ENCODE assay signal across 17 cellular contexts in the genomic region with DNA sequence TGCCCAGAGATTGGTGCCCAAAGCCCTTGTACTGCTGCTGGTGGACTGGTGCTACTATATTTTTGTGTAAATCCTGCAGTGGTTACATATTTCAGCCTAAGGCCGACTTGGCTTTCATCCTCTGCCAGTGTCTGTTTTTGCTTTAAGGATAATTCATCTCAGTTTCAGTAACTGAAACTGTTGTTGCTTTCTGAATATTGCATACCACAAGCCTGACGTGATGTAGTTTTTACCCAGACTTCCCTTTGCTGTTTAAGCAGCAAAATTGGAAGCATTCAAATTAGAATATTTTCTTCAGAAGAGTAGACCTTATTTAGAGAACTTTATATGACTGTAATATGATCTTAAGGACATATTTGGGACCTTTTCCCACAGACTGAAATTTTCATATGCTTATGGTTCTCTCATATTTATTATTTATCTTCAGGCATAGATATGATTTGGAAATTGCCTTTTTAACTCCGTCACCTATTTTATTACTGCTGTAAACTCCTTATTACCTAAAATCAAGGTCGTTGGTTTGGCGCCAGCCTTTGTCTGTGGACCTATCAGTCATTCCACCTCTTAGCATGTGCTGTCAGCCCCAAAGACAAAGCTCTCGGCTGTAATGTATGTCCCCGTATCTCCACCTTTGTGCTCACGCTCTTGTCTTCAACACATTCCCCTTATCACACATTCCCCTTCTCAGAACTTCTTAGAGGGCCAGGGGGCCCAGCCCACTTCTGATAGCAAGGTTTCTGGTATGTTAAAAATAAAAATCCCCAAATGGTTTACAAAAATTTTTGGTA.
A peak's percentile ranks its signal among the peaks of the same experiment; 100 is the strongest.
DNase-seq lines count a peak whose midpoint lies in the region; TF ChIP-seq lines count a peak whose summit lies in the region.
"Had no signal": no experiment of that assay in that cellular context is flagged by ENCODE, and none has a peak within 500 bp of the region (broad histone marks: within the 10 kb centered on the region; RNA-seq: fewer than 3 reads in every experiment).

No MANE protein-coding gene starts in this region.

- no peak overlapping the region for H3K4me3 Mint-ChIP-seq in CD4-positive, alpha-beta memory T cell
- H3K4me3 Mint-ChIP-seq: activated naive CD8-positive, alpha-beta T cell treated with anti-CD3 and anti-CD28 coated beads, Interleukin-2, amount 50 U/mL, for 24 hours; activated T-cell treated with anti-CD3 and anti-CD28 coated beads, Interleukin-2, amount 50 U/mL, for 4 hours; naive B cell had no signal

- no peak overlapping the region for H3K27ac ChIP-seq in osteoblast (ENCODE audit: low read depth, low read length)
- H3K27ac ChIP-seq in CD4-positive, alpha-beta memory T cell (ENCODE audit: low read depth, low read length), result no peak overlapping the region
- H3K27ac ChIP-seq: uterus had no signal

- H3K4me1 ChIP-seq in adipocyte (ENCODE audit: control insufficient read depth, insufficient read depth, low read length) (peaks cover 10% of the 10 kb centered on the region), osteoblast (ENCODE audit: insufficient read depth, low read length) (no peaks in the 10 kb centered on the region)
- H3K4me1 ChIP-seq in CD4-positive, alpha-beta memory T cell (ENCODE audit: insufficient read depth, low read length), result no peaks in the 10 kb centered on the region
- H3K4me1 ChIP-seq: spleen, uterus had no signal

- intact Hi-C loops in CD4-positive, alpha-beta memory T cell (cut with micrococcal nuclease), result no loop called here

- no peaks in the 10 kb centered on the region for H3K36me3 Mint-ChIP-seq in CD4-positive, alpha-beta memory T cell
- H3K36me3 Mint-ChIP-seq: naive B cell had no signal

- TF ChIP-seq CTCF in fibroblast of pulmonary artery (IDR thresholded peaks at IDR 0.05; ENCODE audit: low read length, missing control alignments), result no peak
- no peak for TF ChIP-seq CTCF in osteoblast (IDR thresholded peaks at IDR 0.05; ENCODE audit: extremely low read depth, low read depth, low read length)

- no peaks in the 10 kb centered on the region for H3K36me3 ChIP-seq in adipocyte (ENCODE audit: control insufficient read depth, insufficient read depth, low read length, severe bottlenecking)
- H3K36me3 ChIP-seq in osteoblast (ENCODE audit: insufficient read depth, low read length), result no peaks in the 10 kb centered on the region
- no peaks in the 10 kb centered on the region for H3K36me3 ChIP-seq in CD4-positive, alpha-beta memory T cell (ENCODE audit: insufficient read depth, low read length)
- H3K36me3 ChIP-seq: spleen, uterus had no signal

- H3K9me3 ChIP-seq in adipocyte (ENCODE audit: control insufficient read depth, low read length), result no peaks in the 10 kb centered on the region
- H3K9me3 ChIP-seq in osteoblast (ENCODE audit: low read depth, low read length), result no peaks in the 10 kb centered on the region
- H3K9me3 ChIP-seq in CD4-positive, alpha-beta memory T cell (ENCODE audit: control insufficient read depth in 1 of 2, low read length in 2 of 2), result no peaks in the 10 kb centered on the region
- H3K9me3 ChIP-seq: spleen, uterus had no signal

- H3K27me3 ChIP-seq in adipocyte (replicated peaks; ENCODE audit: control insufficient read depth, insufficient read depth, low read length) (no peaks in the 10 kb centered on the region), osteoblast (ENCODE audit: insufficient read depth, low read length) (no peaks in the 10 kb centered on the region)
- no peaks in the 10 kb centered on the region for H3K27me3 ChIP-seq in CD4-positive, alpha-beta memory T cell (ENCODE audit: insufficient read depth, low read length)
- H3K27me3 ChIP-seq: spleen, uterus had no signal

- H3K4me3 ChIP-seq in adipocyte (ENCODE audit: low read length) (peak overlapping the region; percentile 39), fibroblast of pulmonary artery (replicated peaks; ENCODE audit: low read depth, low read length) (no peak overlapping the region), osteoblast (ENCODE audit: insufficient read depth, low read length) (no peak overlapping the region)
- H3K4me3 ChIP-seq in CD4-positive, alpha-beta memory T cell (ENCODE audit: low read length in 2 of 2), result no peak overlapping the region
- H3K4me3 ChIP-seq: spleen, uterus had no signal

- DNase-seq in GM04503 (ENCODE audit: low read depth) (peak; percentile 3), adipocyte (ENCODE audit: low read depth) (peak; percentile 73), fibroblast of pulmonary artery (ENCODE audit: low read depth) (peak; percentile 50), osteoblast (ENCODE audit: insufficient read length, low spot score, missing footprints) (peak; percentile 52)
- no peak for DNase-seq in activated CD4-positive, CD25-positive, alpha-beta regulatory T cell treated with anti-CD3 and anti-CD28 coated beads, Interleukin-2, amount 50 U/mL, for 72 hours
- no peak for DNase-seq in activated naive CD4-positive, alpha-beta T cell treated with Interleukin-2 at 50 U/mL for 16 hours
- DNase-seq in stimulated activated naive CD4-positive, alpha-beta T cell (lab: John Stamatoyannopoulos, UW), result no peak
- no peak for DNase-seq in CD4-positive, alpha-beta memory T cell
- DNase-seq: activated CD4-positive, alpha-beta T cell treated with anti-CD3 and anti-CD28 coated beads, Interleukin-2, amount 50 U/mL, for 1 hour; activated naive CD8-positive, alpha-beta T cell treated with anti-CD3 and anti-CD28 coated beads, Interleukin-2, amount 50 U/mL, for 24 hours; activated T-cell treated with anti-CD3 and anti-CD28 coated beads, Interleukin-2, amount 50 U/mL, for 4 hours; naive B cell; NCI-H1694; NCI-H446 treated with DMSO at 0.1 percent for 48 hours; spleen; stimulated activated naive CD4-positive, alpha-beta T cell treated with Interleukin-2 at 50 U/mL for 16 hours; uterus had no signal

- peak overlapping the region; percentile 47 for H2AFZ ChIP-seq in osteoblast (ENCODE audit: low read length)

- H3K79me2 ChIP-seq in osteoblast (ENCODE audit: insufficient read depth, low read length), result no peaks in the 10 kb centered on the region

- POLR2A ChIA-PET in CD4-positive, alpha-beta memory T cell (lab: Charles Lee; ENCODE audit: partially characterized antibody), result no interaction called here

- no peaks in the 10 kb centered on the region for H3K9me3 Mint-ChIP-seq in CD4-positive, alpha-beta memory T cell
- H3K9me3 Mint-ChIP-seq: activated naive CD8-positive, alpha-beta T cell treated with anti-CD3 and anti-CD28 coated beads, Interleukin-2, amount 50 U/mL, for 24 hours; activated T-cell treated with anti-CD3 and anti-CD28 coated beads, Interleukin-2, amount 50 U/mL, for 4 hours; naive B cell had no signal

- H3K4me1 Mint-ChIP-seq in CD4-positive, alpha-beta memory T cell, result no peaks in the 10 kb centered on the region
- H3K4me1 Mint-ChIP-seq: activated naive CD8-positive, alpha-beta T cell treated with anti-CD3 and anti-CD28 coated beads, Interleukin-2, amount 50 U/mL, for 24 hours; naive B cell had no signal

- H3K27ac Mint-ChIP-seq in CD4-positive, alpha-beta memory T cell, result no peak overlapping the region
- H3K27ac Mint-ChIP-seq: activated naive CD8-positive, alpha-beta T cell treated with anti-CD3 and anti-CD28 coated beads, Interleukin-2, amount 50 U/mL, for 24 hours; naive B cell had no signal

- H3K27me3 Mint-ChIP-seq in CD4-positive, alpha-beta memory T cell, result peaks cover 0 to 1% of the 10 kb centered on the region in 2 donors

- peak overlapping the region; percentile 30 for H3K9ac ChIP-seq in adipocyte (ENCODE audit: low read length)

- CTCF ChIA-PET in CD4-positive, alpha-beta memory T cell (lab: Charles Lee; ENCODE audit: partially characterized antibody), result no interaction called here

- H3K4me2 ChIP-seq in osteoblast (ENCODE audit: insufficient read depth, low read length), result no peak overlapping the region

- H4K20me1 ChIP-seq in osteoblast (ENCODE audit: insufficient read depth, low read length), result no peaks in the 10 kb centered on the region

Comparison
In these comparisons a context has a peak if more than half of its experiments do, and no peak if none do; other contexts are left out.
1. DNase-seq: peak in GM04503 (single experiment), adipocyte (single experiment), fibroblast of pulmonary artery (single experiment) and osteoblast (single experiment); none in activated CD4-positive, CD25-positive, alpha-beta regulatory T cell treated with anti-CD3 and anti-CD28 coated beads, Interleukin-2, amount 50 U/mL, for 72 hours (single experiment), activated naive CD4-positive, alpha-beta T cell treated with Interleukin-2 at 50 U/mL for 16 hours (single experiment), stimulated activated naive CD4-positive, alpha-beta T cell (0 of 6) and CD4-positive, alpha-beta memory T cell (0 of 5).